ENCODE assay signal across 19 cellular contexts in the genomic region with DNA sequence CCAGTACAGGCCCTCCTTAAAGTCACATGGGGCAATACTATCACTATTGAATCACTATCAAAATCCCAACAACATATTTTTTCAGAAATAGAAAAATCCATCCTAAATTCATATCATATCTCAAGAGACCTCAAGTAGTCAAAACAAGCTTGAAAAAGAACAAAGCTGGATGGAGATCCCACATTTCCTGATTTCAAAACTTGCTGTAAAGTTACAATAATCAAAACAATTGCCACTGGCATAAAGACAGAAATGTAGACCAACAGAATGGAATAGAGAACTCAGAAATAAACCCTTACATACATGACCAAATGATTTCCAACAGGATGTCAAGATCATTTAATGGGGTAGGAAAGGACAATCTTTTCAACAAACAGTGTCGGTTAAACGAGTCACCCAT. TPM values are rescaled to one million over a fixed set of nuclear protein-coding genes. Genes with fewer than 3 reads are reported as not detected.
A peak's percentile ranks its signal among the peaks of the same experiment; 100 is the strongest.
DNase-seq lines count a peak whose midpoint lies in the region; ATAC-seq and TF ChIP-seq lines count a peak whose summit lies in the region.
"Had no signal": no experiment of that assay in that cellular context is flagged by ENCODE, and none has a peak within 500 bp of the region (broad histone marks: within the 10 kb centered on the region; RNA-seq: fewer than 3 reads in every experiment).

No MANE protein-coding gene starts in this region.

- no peaks in the 10 kb centered on the region for H3K36me3 ChIP-seq in psoas muscle (ENCODE audit: insufficient read depth in 1 of 2, low read depth in 1 of 2)
- H3K36me3 ChIP-seq in H7 (replicated peaks; ENCODE audit: control insufficient read depth, insufficient read depth, low read length), result no peaks in the 10 kb centered on the region

- H3K9me3 ChIP-seq in psoas muscle, result no peaks in the 10 kb centered on the region
- H3K9me3 ChIP-seq: A549 had no signal

- H3K4me3 ChIP-seq in cardiac fibroblast (replicated peaks in 1 of 2; ENCODE audit: low read depth in 2 of 2, low read length in 2 of 2) (no peak overlapping the region), fibroblast of pulmonary artery (replicated peaks; ENCODE audit: low read depth, low read length) (no peak overlapping the region), psoas muscle (no peak overlapping the region), H7 (ENCODE audit: insufficient read depth, low read depth, low read length) (no peak overlapping the region)
- H3K4me3 ChIP-seq: A549 had no signal

- no peak overlapping the region for H3K27ac ChIP-seq in psoas muscle

- H3K4me1 ChIP-seq in psoas muscle, result peaks cover 23% of the 10 kb centered on the region

- 81 to 84% (median 84%) methylated on average over 2 of the region's 2 CpGs for WGBS in psoas muscle, 3 donors

- no peaks in the 10 kb centered on the region for H3K27me3 ChIP-seq in psoas muscle (ENCODE audit: insufficient read depth in 3 of 3, low read length in 2 of 3)
- no peaks in the 10 kb centered on the region for H3K27me3 ChIP-seq in H7 (ENCODE audit: control insufficient read depth, insufficient read depth, low read length)

- ATAC-seq in psoas muscle (no peak), HG02763 (IDR thresholded peaks at IDR 0.05; ENCODE audit: unreplicated experiment) (no peak)
- ATAC-seq: A549; CD8-positive, alpha-beta T cell had no signal

- DNase-seq in GM04503 (ENCODE audit: low read depth) (peak; percentile 50), cardiac fibroblast (ENCODE audit: low read depth in 2 of 2) (peak; percentile 40 to 57), fibroblast of pulmonary artery (ENCODE audit: low read depth) (peak; percentile 77), DMS153 treated with DMSO at 0.1 percent for 48 hours (lab: John Stamatoyannopoulos, UW; ENCODE audit: unreplicated experiment) (no peak), psoas muscle (no peak), H7 (no peak)
- DNase-seq: 8988T; ACHN; C1 segment of cervical spinal cord; CD4-positive, CD25-positive, alpha-beta regulatory T cell; CD8-positive, alpha-beta T cell; DMS 273 treated with DMSO at 0.1 percent for 48 hours; DMS53; DMS79 treated with DMSO at 0.1 percent for 48 hours; GF-D8; GOT3; HCEC 1CT had no signal

- no peak for TF ChIP-seq CTCF in cardiac fibroblast (IDR thresholded peaks at IDR 0.05; ENCODE audit: low read depth, low read length)
- TF ChIP-seq CTCF in fibroblast of pulmonary artery (IDR thresholded peaks at IDR 0.05; ENCODE audit: low read length, missing control alignments), result no peak
- no peak for TF ChIP-seq CTCF in psoas muscle (IDR thresholded peaks at IDR 0.05)

- intact Hi-C loops in psoas muscle (cut with DNase I), result no loop called here

RNA-seq across cellular contexts. Expression of a gene that starts 41.3 kb away (rescaled TPM):
- 10 to 100 TPM; 31.4 to 45.4 (median 39.8) TPM for total RNA-seq in psoas muscle
- 10 to 100 TPM; 35.7 to 60.9 (median 42.0) TPM for polyA plus RNA-seq in psoas muscle
- total RNA-seq in H7 (2014; rRNA removed; shearing (Covaris generic)), result 109 and 123 TPM in 2 replicates

Comparison
In these comparisons a context has a peak if more than half of its experiments do, and no peak if none do; other contexts are left out.
1. DNase-seq: peak in GM04503 (single experiment), cardiac fibroblast (2 of 2) and fibroblast of pulmonary artery (single experiment); none in DMS153 treated with DMSO at 0.1 percent for 48 hours (single experiment), psoas muscle (0 of 2) and H7 (single experiment).